23 cellular contexts compared by ENCODE assay signal in genomic region chr10:125817318-125817946, GRCh38. TPM values are rescaled to one million over a fixed set of nuclear protein-coding genes. Genes with fewer than 3 reads are reported as not detected.
"Had no signal": no experiment of that assay in that cellular context is flagged by ENCODE, and none has a peak within 500 bp of the region (broad histone marks: within the 10 kb centered on the region; RNA-seq: fewer than 3 reads in every experiment).

No MANE protein-coding gene starts in this region.

- H3K9me3 ChIP-seq: SK-N-SH had no signal

- H3K27ac ChIP-seq: RWPE1 had no signal

- ATAC-seq: Panc1, PC-3 had no signal

- H3K9ac ChIP-seq: SK-N-SH had no signal

- DNase-seq: Kasumi-1, KG1, MM.1S, NCI-H1092 treated with DMSO at 0.1 percent for 48 hours, NCI-H1436, NCI-H187, NCI-H2029, NCI-H2081 treated with DMSO at 0.1 percent for 48 hours, NCI-H2171, NCI-H226, NCI-H446, NCI-H510A, NCI-H524 treated with DMSO at 0.1 percent for 48 hours, NCI-H69, NCI-H774, PC-3, SHP77, SK-N-SH had no signal

- H3K4me2 ChIP-seq: SK-N-SH had no signal

RNA-seq across cellular contexts. Expression of gene MMP21, which starts 41.8 kb away (rescaled TPM):
- total RNA-seq: HT-29, M059J, PC-3, SK-MEL-5 had no signal
